ENCODE assay signal across 11 cellular contexts in genomic region chr10:123086281-123086680, GRCh38. TPM values are rescaled to one million over a fixed set of nuclear protein-coding genes. Genes with fewer than 3 reads are reported as not detected.
"Had no signal": no experiment of that assay in that cellular context is flagged by ENCODE, and none has a peak within 500 bp of the region (broad histone marks: within the 10 kb centered on the region; RNA-seq: fewer than 3 reads in every experiment).

No MANE protein-coding gene starts in this region.

- H3K27ac Mint-ChIP-seq: GM23338, H9, HFFc6 had no signal

- FAIRE-seq: H1, H54 had no signal

- H3K9me3 Mint-ChIP-seq: GM23338 had no signal

- H3K4me3 Mint-ChIP-seq: GM23338, H9, HFFc6 had no signal

- DNase-seq: H9, HCEC 1CT, HFFc6, IMR-90, Kasumi-1, KBM-7 had no signal

- H3K4me2 ChIP-seq: GM23338 had no signal

- ATAC-seq: GM23338 had no signal

- H3K27ac ChIP-seq: HL-60 had no signal

- H3K4me3 ChIP-seq: GM23338 had no signal

RNA-seq across cellular contexts. Expression of gene HMX3, which starts 49.5 kb away (rescaled TPM):
- total RNA-seq: H1, H9, HFFc6, HT1080, IMR-90 had no signal
- polyA plus RNA-seq: GM23338, IMR-90 had no signal
